9 cellular contexts compared by ENCODE assay signal in genomic region chr10:3248526-3249255, GRCh38.
DNase-seq lines count a peak whose midpoint lies in the region; ATAC-seq and TF ChIP-seq lines count a peak whose summit lies in the region.
"Had no signal": no experiment of that assay in that cellular context is flagged by ENCODE, and none has a peak within 500 bp of the region (broad histone marks: within the 10 kb centered on the region; RNA-seq: fewer than 3 reads in every experiment).

No MANE protein-coding gene starts in this region.

- DNase-seq in DMS53 treated with DMSO at 0.1 percent for 48 hours (lab: John Stamatoyannopoulos, UW; ENCODE audit: unreplicated experiment) = peak; percentile 74
- DNase-seq in Panc1 (ENCODE audit: low read depth, low spot score) = peak; percentile 47
- peak; percentile 88 for DNase-seq in fibroblast of gingiva (ENCODE audit: low read depth)
- DNase-seq in trophoblast cell = peak; percentile 55 to 77
- DNase-seq in NCI-H1694 (lab: John Stamatoyannopoulos, UW) = no peak
- DNase-seq in Ammon's horn (ENCODE audit: low spot score) = no peak
- no peak for DNase-seq in GM10266 (ENCODE audit: extremely low spot score)
- DNase-seq: activated naive CD4-positive, alpha-beta T cell treated with anti-CD3 and anti-CD28 coated beads, Interleukin-2, amount 10 ng/mL, durations not matched to agents 7 days and 5 days had no signal

- H3K23ac ChIP-seq in trophoblast cell (ENCODE audit: low read length) = no peak overlapping the region

- H3K79me2 ChIP-seq in trophoblast cell (ENCODE audit: control insufficient read depth, insufficient read depth, low read length, poor library complexity) = no peaks in the 10 kb centered on the region

- WGBS in trophoblast cell (ENCODE audit: extremely low coverage, insufficient coverage, insufficient read length) = no CpG with 5 or more reads among the region's 6 CpGs

- no peak overlapping the region for H2BK5ac ChIP-seq in trophoblast cell (ENCODE audit: low read depth, low read length, poor library complexity)

- H3K4me3 ChIP-seq in Panc1 (ENCODE audit: low read depth in 2 of 2, low read length in 2 of 2) = no peak overlapping the region
- H3K4me3 ChIP-seq in trophoblast cell (ENCODE audit: low read depth, low read length) = no peak overlapping the region

- H3K4me1 ChIP-seq in Panc1 (ENCODE audit: control insufficient read depth, insufficient read depth, low read length) (peaks cover 10% of the 10 kb centered on the region), trophoblast cell (ENCODE audit: control insufficient read depth in 1 of 2, insufficient read depth in 2 of 2, low read length in 2 of 2) (no peaks in the 10 kb centered on the region)

- CTCF ChIA-PET in Panc1 (lab: Charles Lee) = no interaction called here

- no peak overlapping the region for H4K8ac ChIP-seq in trophoblast cell (ENCODE audit: low read depth, low read length)

- H3K27ac ChIP-seq in Panc1 (ENCODE audit: low read length) (peak overlapping the region; percentile 54), trophoblast cell (ENCODE audit: low read depth, low read length) (peak overlapping the region; percentile 64)

- POLR2A ChIA-PET in Panc1 (lab: Charles Lee) = interaction anchor here (0.7 kb wide), 1 partner anchor 895 kb away, joined by 4 read pairs; no protein-coding TSS in a partner anchor

- H3K9ac ChIP-seq in trophoblast cell (ENCODE audit: low read length) = no peak overlapping the region

- H2BK120ac ChIP-seq in trophoblast cell (ENCODE audit: insufficient read depth, low read length, poor library complexity) = no peak overlapping the region

- H2BK12ac ChIP-seq in trophoblast cell (ENCODE audit: low read length) = no peak overlapping the region

- TF ChIP-seq CTCF in Panc1 (IDR thresholded peaks at IDR 0.05) (no peak), GM10266 (IDR thresholded peaks at IDR 0.05; ENCODE audit: control insufficient read depth, insufficient read depth, low read depth, missing control alignments) (no peak)

- no peak overlapping the region for H4K91ac ChIP-seq in trophoblast cell (ENCODE audit: low read depth, low read length)

- BruUV-seq in Panc1 (replicated peaks; lab: Mats Ljungman, UMichigan) = no TSS peak

- H3K36me3 ChIP-seq in Panc1 (ENCODE audit: control insufficient read depth, insufficient read depth, low read length) (no peaks in the 10 kb centered on the region), trophoblast cell (ENCODE audit: control insufficient read depth in 1 of 2, insufficient read depth in 2 of 2, low read length in 2 of 2) (no peaks in the 10 kb centered on the region)

- H3K4me2 ChIP-seq in trophoblast cell (ENCODE audit: low read length) = no peak overlapping the region

- H3K79me1 ChIP-seq in trophoblast cell (ENCODE audit: low read length) = peaks cover 3% of the 10 kb centered on the region

- no peak overlapping the region for H3K14ac ChIP-seq in trophoblast cell (ENCODE audit: low read length)

- in situ Hi-C loops in Panc1 (cut with HindIII; ENCODE audit: low pct_unique_long_range_greater_than_20kb, low sequenced_read_pairs) = no loop called here

- H3K9me3 ChIP-seq in Panc1 (ENCODE audit: control insufficient read depth, insufficient read depth, low read depth, low read length) = no peaks in the 10 kb centered on the region
- H3K9me3 ChIP-seq in trophoblast cell (ENCODE audit: insufficient read depth, low read depth, low read length) = no peaks in the 10 kb centered on the region

- no peak overlapping the region for H2AK5ac ChIP-seq in trophoblast cell (ENCODE audit: low read length)

- H3K18ac ChIP-seq in trophoblast cell (ENCODE audit: low read length) = no peak overlapping the region

- no peak overlapping the region for H2AFZ ChIP-seq in trophoblast cell (ENCODE audit: insufficient read depth, low read length, poor library complexity)

- H4K12ac ChIP-seq in trophoblast cell (ENCODE audit: low read depth, low read length) = no peak overlapping the region

- H3K27me3 ChIP-seq in Panc1 (ENCODE audit: control insufficient read depth, insufficient read depth, low read length) (no peaks in the 10 kb centered on the region), trophoblast cell (ENCODE audit: insufficient read depth, low read length) (no peaks in the 10 kb centered on the region)

- ATAC-seq in Panc1 = peak; percentile 73; the same call in 1 of the 2 replicates
- ATAC-seq in GM19023 (IDR thresholded peaks at IDR 0.05; ENCODE audit: unreplicated experiment) = no peak

- intact Hi-C loops in Panc1 (cut with micrococcal nuclease; ENCODE audit: unreplicated experiment) = no loop called here

- H3K4ac ChIP-seq in trophoblast cell (ENCODE audit: low read depth, low read length) = no peak overlapping the region

Comparison
In these comparisons a context has a peak if more than half of its experiments do, and no peak if none do; other contexts are left out.
1. DNase-seq: peak in DMS53 treated with DMSO at 0.1 percent for 48 hours (single experiment), Panc1 (single experiment), fibroblast of gingiva (single experiment) and trophoblast cell (2 of 2); none in NCI-H1694 (single experiment), Ammon's horn (single experiment) and GM10266 (single experiment).